ENCODE assay signal across 1 cellular context in the genomic region with DNA sequence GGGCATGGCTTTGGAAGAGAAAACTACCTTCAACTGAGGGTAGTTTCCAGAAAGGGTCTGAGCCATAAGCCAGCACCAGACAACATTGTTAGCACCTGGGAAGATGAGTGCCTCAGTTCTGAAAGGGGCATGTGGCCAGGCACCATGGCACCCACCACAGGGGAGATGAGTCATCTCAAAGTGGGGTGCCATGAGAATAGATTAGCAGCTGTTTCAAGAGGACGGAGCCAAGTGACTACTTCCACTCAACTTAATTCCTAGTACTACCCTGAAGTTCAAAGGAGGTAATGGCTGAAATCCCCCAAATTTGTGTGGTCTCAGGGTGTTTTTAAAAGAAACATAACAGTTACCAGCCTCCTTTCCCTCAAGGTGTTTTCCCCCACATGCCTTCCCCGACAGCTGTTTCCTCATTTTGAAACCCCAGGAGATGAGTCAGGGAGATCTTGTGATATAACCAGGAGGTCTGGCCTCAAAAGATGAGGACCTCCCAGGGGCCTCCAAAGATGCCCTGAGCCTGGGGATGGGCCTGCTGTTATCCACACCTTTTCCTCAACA.
TF ChIP-seq lines count a peak whose summit lies in the region.

No MANE protein-coding gene starts in this region.

TF ChIP-seq in WTC11, 78 proteins besides CTCF, POLR2A, EP300 and RAD21 (continued from another document):
- TF ChIP-seq, protein P1, sequence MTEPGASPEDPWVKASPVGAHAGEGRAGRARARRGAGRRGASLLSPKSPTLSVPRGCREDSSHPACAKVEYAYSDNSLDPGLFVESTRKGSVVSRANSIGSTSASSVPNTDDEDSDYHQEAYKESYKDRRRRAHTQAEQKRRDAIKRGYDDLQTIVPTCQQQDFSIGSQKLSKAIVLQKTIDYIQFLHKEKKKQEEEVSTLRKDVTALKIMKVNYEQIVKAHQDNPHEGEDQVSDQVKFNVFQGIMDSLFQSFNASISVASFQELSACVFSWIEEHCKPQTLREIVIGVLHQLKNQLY (CRISPR knock-in tag; IDR thresholded peaks at IDR 0.05) = no peak
- TF ChIP-seq ELF4 (CRISPR knock-in tag; IDR thresholded peaks at IDR 0.05; ENCODE audit: low read depth) = no peak
- no peak for TF ChIP-seq FOXK1 (CRISPR knock-in tag; IDR thresholded peaks at IDR 0.05)
- TF ChIP-seq ZNF423 (CRISPR knock-in tag; IDR thresholded peaks at IDR 0.05) = no peak
- TF ChIP-seq, protein P2, sequence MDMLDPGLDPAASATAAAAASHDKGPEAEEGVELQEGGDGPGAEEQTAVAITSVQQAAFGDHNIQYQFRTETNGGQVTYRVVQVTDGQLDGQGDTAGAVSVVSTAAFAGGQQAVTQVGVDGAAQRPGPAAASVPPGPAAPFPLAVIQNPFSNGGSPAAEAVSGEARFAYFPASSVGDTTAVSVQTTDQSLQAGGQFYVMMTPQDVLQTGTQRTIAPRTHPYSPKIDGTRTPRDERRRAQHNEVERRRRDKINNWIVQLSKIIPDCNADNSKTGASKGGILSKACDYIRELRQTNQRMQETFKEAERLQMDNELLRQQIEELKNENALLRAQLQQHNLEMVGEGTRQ (CRISPR knock-in tag; IDR thresholded peaks at IDR 0.05) = no peak
- TF ChIP-seq ZNF317 (CRISPR knock-in tag; IDR thresholded peaks at IDR 0.05; ENCODE audit: borderline replicate concordance, low read depth) = no peak
